In genomic region chr1:237004116-237004515, GRCh38 we compare ENCODE assay signal across 1 cellular context.
TF ChIP-seq lines count a peak whose summit lies in the region.

Gene MT1HL1 (minus strand): TSS chr1:237004441. CDS start chr1:237004372, 69 bp downstream.

TF ChIP-seq in GM23338, 12 proteins besides CTCF, POLR2A, EP300 and RAD21:
- TF ChIP-seq EZH2 (IDR thresholded peaks at IDR 0.05; ENCODE audit: low read depth, unreplicated experiment) (no peak), JUNB (IDR thresholded peaks at IDR 0.05; ENCODE audit: unreplicated experiment) (no peak), NANOG (IDR thresholded peaks at IDR 0.05; ENCODE audit: borderline replicate concordance) (no peak), ETS1 (IDR thresholded peaks at IDR 0.05) (no peak), POLR2AphosphoS5 (IDR thresholded peaks at IDR 0.05; ENCODE audit: low read depth) (no peak), STAT1 (IDR thresholded peaks at IDR 0.05; ENCODE audit: unreplicated experiment) (no peak), ZNF331 (CRISPR knock-in tag; IDR thresholded peaks at IDR 0.05; ENCODE audit: low read depth) (no peak), EZH2phosphoT487 (IDR thresholded peaks at IDR 0.05; ENCODE audit: unreplicated experiment) (no peak), ZNF114 (CRISPR knock-in tag; IDR thresholded peaks at IDR 0.05) (no peak)
